ENCODE assay signal across 8 cellular contexts in the genomic region with DNA sequence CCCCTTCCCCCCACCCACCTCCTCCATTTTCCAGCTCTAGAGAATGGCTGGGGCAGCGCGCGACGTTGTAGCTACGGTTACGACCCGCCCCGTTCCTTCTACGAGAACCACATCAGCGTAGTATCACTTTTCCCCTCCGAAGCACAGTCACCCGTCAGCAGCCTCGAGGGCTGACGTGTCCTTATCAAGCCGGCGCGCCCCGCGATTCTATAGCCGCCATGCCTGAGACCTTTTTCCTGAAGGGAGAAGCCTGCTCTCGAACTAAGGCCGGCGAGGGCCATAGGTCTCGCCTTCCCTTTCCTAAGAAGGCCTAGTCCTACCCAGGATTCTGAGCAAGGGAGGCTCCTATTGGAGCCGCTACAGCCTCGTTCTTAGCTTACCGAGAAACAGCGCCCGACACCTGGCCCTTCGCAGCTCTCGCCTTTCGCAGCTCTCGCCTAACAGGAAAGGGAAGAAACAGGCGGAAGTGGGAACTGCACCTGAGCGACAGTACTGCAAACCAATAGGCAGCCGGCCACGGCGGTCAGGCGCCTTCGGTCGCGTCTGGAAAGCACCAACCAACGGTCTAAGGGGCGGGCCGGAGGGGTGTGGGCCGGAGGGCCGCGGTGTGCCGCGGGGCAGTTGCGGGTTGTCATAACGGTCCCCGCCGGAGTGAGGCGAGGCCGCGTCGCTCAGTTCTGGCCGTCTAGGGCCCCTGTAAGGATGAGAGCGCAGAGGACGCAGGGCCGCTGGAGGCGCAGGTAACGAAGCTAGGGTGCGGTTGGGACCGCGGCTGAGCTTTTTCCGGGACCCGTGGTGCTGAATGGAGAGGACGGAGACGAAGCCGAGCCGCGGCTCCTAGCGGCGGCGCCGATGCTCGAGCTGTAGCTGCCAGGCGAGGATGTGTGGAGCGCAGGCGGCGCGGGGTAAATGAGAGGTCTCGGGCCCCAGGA. TPM values are rescaled to one million over a fixed set of nuclear protein-coding genes. Genes with fewer than 3 reads are reported as not detected.
DNase-seq lines count a peak whose midpoint lies in the region; ATAC-seq and TF ChIP-seq lines count a peak whose summit lies in the region.

A gene (plus strand): TSS at position 618 of the 932 bp plus-strand sequence. CDS start 470 bp downstream, outside the sequence.
A gene (minus strand): TSS at position 445 of the 932 bp plus-strand sequence. CDS start 1,522 bp downstream, outside the sequence.

- BruUV-seq in Calu3 (replicated peaks; lab: Mats Ljungman, UMichigan) = no TSS peak

- H3K4me1 ChIP-seq in endocrine pancreas (ENCODE audit: control insufficient read depth, insufficient read depth, low read length) = peaks cover 23% of the 10 kb centered on the region

- H3K9me3 ChIP-seq in endocrine pancreas (ENCODE audit: control insufficient read depth, low read length) = no peaks in the 10 kb centered on the region

- H3K4me3 ChIP-seq in endocrine pancreas (ENCODE audit: control insufficient read depth, insufficient read depth, low read length) = peak within 1 kb of the TSS; percentile 95

- H3K27me3 ChIP-seq in endocrine pancreas (ENCODE audit: control insufficient read depth, insufficient read depth, low read length) = no peaks in the 10 kb centered on the region

- H3K4me1 Mint-ChIP-seq in Calu3 (ENCODE audit: low read depth, unreplicated experiment) = peaks cover 17% of the 10 kb centered on the region
- peaks cover 46% of the 10 kb centered on the region for H3K4me1 Mint-ChIP-seq in activated CD8-positive, alpha-beta memory T cell treated with anti-CD3 and anti-CD28 coated beads, Interleukin-2, amount 10 ng/mL, durations not matched to agents 7 days and 5 days

- H3K36me3 ChIP-seq in endocrine pancreas (ENCODE audit: control insufficient read depth, insufficient read depth, low read length) = no peaks in the 10 kb centered on the region

- H3K9me3 Mint-ChIP-seq in Calu3 (ENCODE audit: low read depth, unreplicated experiment) = no peaks in the 10 kb centered on the region
- H3K9me3 Mint-ChIP-seq in activated CD8-positive, alpha-beta memory T cell treated with anti-CD3 and anti-CD28 coated beads, Interleukin-2, amount 10 ng/mL, durations not matched to agents 7 days and 5 days (ENCODE audit: low read depth) = no peaks in the 10 kb centered on the region

- ATAC-seq in GM21381 (IDR thresholded peaks at IDR 0.05; ENCODE audit: unreplicated experiment) = peak; percentile 93
- peak; percentile 88 for ATAC-seq in activated CD8-positive, alpha-beta memory T cell treated with anti-CD3 and anti-CD28 coated beads, Interleukin-2, amount 10 ng/mL, durations not matched to agents 7 days and 5 days

- intact Hi-C loops in Calu3 (cut with micrococcal nuclease; ENCODE audit: unreplicated experiment) = no loop called here

- peak within 1 kb of the TSS; percentile 97 for H3K9ac ChIP-seq in endocrine pancreas (ENCODE audit: control insufficient read depth, insufficient read depth, low read length)

- no peaks in the 10 kb centered on the region for H3K27me3 Mint-ChIP-seq in Calu3 (ENCODE audit: unreplicated experiment)
- H3K27me3 Mint-ChIP-seq in activated CD8-positive, alpha-beta memory T cell treated with anti-CD3 and anti-CD28 coated beads, Interleukin-2, amount 10 ng/mL, durations not matched to agents 7 days and 5 days = no peaks in the 10 kb centered on the region

- CTCF ChIA-PET in Calu3 (lab: Charles Lee) = interaction anchor here (0.6 to 2.5 kb wide), 4 partner anchors 14 to 425 kb away, joined by 3 to 12 read pairs (median 4); no protein-coding TSS in a partner anchor
- CTCF ChIA-PET in activated CD8-positive, alpha-beta memory T cell treated with anti-CD3 and anti-CD28 coated beads, Interleukin-2, amount 10 ng/mL, durations not matched to agents 7 days and 5 days (lab: Charles Lee) = interaction anchor here (1.0 to 4.0 kb wide), 18 partner anchors 9 to 246 kb away, joined by 3 to 34 read pairs (median 6); a partner anchor contains a TSS

- peak within 1 kb of the TSS; percentile 95 for H3K4me3 Mint-ChIP-seq in Calu3 (ENCODE audit: low read depth, unreplicated experiment)
- peak within 1 kb of the TSS; percentile 84 for H3K4me3 Mint-ChIP-seq in activated CD8-positive, alpha-beta memory T cell treated with anti-CD3 and anti-CD28 coated beads, Interleukin-2, amount 10 ng/mL, durations not matched to agents 7 days and 5 days

- H3K36me3 Mint-ChIP-seq in Calu3 (ENCODE audit: insufficient read depth, unreplicated experiment) = peaks cover 67% of the 10 kb centered on the region
- H3K36me3 Mint-ChIP-seq in activated CD8-positive, alpha-beta memory T cell treated with anti-CD3 and anti-CD28 coated beads, Interleukin-2, amount 10 ng/mL, durations not matched to agents 7 days and 5 days = peaks cover 66% of the 10 kb centered on the region

- peak; percentile 99 for DNase-seq in Calu3
- DNase-seq in HUDEP-2 (lab: John Stamatoyannopoulos, UW; ENCODE audit: unreplicated experiment in 76 of 76) = peak in 75 of 76 experiments; percentile 66 to 98 (median 94)
- DNase-seq in NOMO-1 treated with dmso at 0.1 percent for 144 hours (lab: John Stamatoyannopoulos, UW; ENCODE audit: unreplicated experiment) = peak; percentile 98
- DNase-seq in activated CD8-positive, alpha-beta memory T cell treated with anti-CD3 and anti-CD28 coated beads, Interleukin-2, amount 10 ng/mL, durations not matched to agents 7 days and 5 days = peak; percentile 98
- peak; percentile 100 for DNase-seq in mesenteric fat pad (ENCODE audit: low spot score)
- DNase-seq in stimulated activated CD8-positive, alpha-beta memory T cell treated with anti-CD3 and anti-CD28 coated beads, Interleukin-15, amount 100 ng/mL, for 24 hours (ENCODE audit: low read depth) = peak; percentile 81

- no peak for TF ChIP-seq CTCF in Calu3 (IDR thresholded peaks at IDR 0.05; ENCODE audit: unreplicated experiment)

- peak within 1 kb of the TSS; percentile 99 for H3K27ac Mint-ChIP-seq in Calu3 (ENCODE audit: unreplicated experiment)
- H3K27ac Mint-ChIP-seq in activated CD8-positive, alpha-beta memory T cell treated with anti-CD3 and anti-CD28 coated beads, Interleukin-2, amount 10 ng/mL, durations not matched to agents 7 days and 5 days = peak within 1 kb of the TSS; percentile 92

RNA-seq across cellular contexts. Expression of the first gene that starts in this region (rescaled TPM):
- total RNA-seq in Calu3 (2022) = 39.3 and 45.8 TPM in 2 replicates
- total RNA-seq in activated CD8-positive, alpha-beta memory T cell treated with anti-CD3 and anti-CD28 coated beads, Interleukin-2, amount 10 ng/mL, durations not matched to agents 7 days and 5 days = 10 to 100 TPM; 68.4 to 75.9 TPM
- total RNA-seq in mesenteric fat pad = 36.5 TPM

RNA-seq across cellular contexts. Expression of the second gene that starts in this region (rescaled TPM):
- total RNA-seq in Calu3 (2022) (159 and 161 TPM in 2 replicates), mesenteric fat pad (138 TPM)
- 100 to 1,000 TPM; 245 to 248 TPM for total RNA-seq in activated CD8-positive, alpha-beta memory T cell treated with anti-CD3 and anti-CD28 coated beads, Interleukin-2, amount 10 ng/mL, durations not matched to agents 7 days and 5 days

Comparison
In these comparisons a context has a peak if more than half of its experiments do, and no peak if none do; other contexts are left out.
1. Peak in every context shown above with its lines: DNase-seq, ATAC-seq and H3K4me3 ChIP-seq.